Comparison of ENCODE assay signal across 1 cellular context in genomic region chr1:207654320-207654719, GRCh38.
TF ChIP-seq lines count a peak whose summit lies in the region.

No MANE protein-coding gene starts in this region.

TF ChIP-seq in endothelial cell of umbilical vein, 7 proteins besides CTCF, POLR2A, EP300 and RAD21 (continued from another document):
- no peak for TF ChIP-seq GATA2 (IDR thresholded peaks at IDR 0.05; ENCODE audit: insufficient read depth, insufficient read length, low read depth, low read length)
- TF ChIP-seq FOS (IDR thresholded peaks at IDR 0.05; ENCODE audit: borderline replicate concordance, insufficient read depth, low read length): no peak
TF ChIP-seq in endothelial cell of umbilical vein: peak in this region for 0.
